ENCODE assay signal across 18 cellular contexts in genomic region chr10:30115391-30116253, GRCh38. TPM values are rescaled to one million over a fixed set of nuclear protein-coding genes. Genes with fewer than 3 reads are reported as not detected.
DNase-seq lines count a peak whose midpoint lies in the region; TF ChIP-seq lines count a peak whose summit lies in the region.
"Had no signal": no experiment of that assay in that cellular context is flagged by ENCODE, and none has a peak within 500 bp of the region (broad histone marks: within the 10 kb centered on the region; RNA-seq: fewer than 3 reads in every experiment).

No MANE protein-coding gene starts in this region.

- H3K4me2 ChIP-seq in H9 (ENCODE audit: insufficient read depth, insufficient read length, low read length) = no peak overlapping the region
- no peak overlapping the region for H3K4me2 ChIP-seq in OCI-LY7 (ENCODE audit: low read length)

- H3K23me2 ChIP-seq in H9 (ENCODE audit: insufficient read length, low read depth, low read length, poor library complexity, severe bottlenecking) = no peaks in the 10 kb centered on the region

- no peak for TF ChIP-seq EP300 in transverse colon (IDR thresholded peaks at IDR 0.05; ENCODE audit: low read depth)

- no peaks in the 10 kb centered on the region for H3K27me3 Mint-ChIP-seq in mesothelial cell of epicardium (ENCODE audit: low read depth)
- H3K27me3 Mint-ChIP-seq in H9 (ENCODE audit: low read depth) = no peaks in the 10 kb centered on the region; the same call in 1 of the 2 replicates
- H3K27me3 Mint-ChIP-seq: memory B cell had no signal

- TF ChIP-seq POLR2A in transverse colon (IDR thresholded peaks at IDR 0.05) = no peak

- no peak overlapping the region for H4K91ac ChIP-seq in H9 (ENCODE audit: insufficient read length, low read depth, low read length)

- H3K4me3 Mint-ChIP-seq in mesothelial cell of epicardium = peak overlapping the region; percentile 50
- no peak overlapping the region for H3K4me3 Mint-ChIP-seq in H9
- H3K4me3 Mint-ChIP-seq: activated CD4-positive, alpha-beta T cell treated with anti-CD3 and anti-CD28 coated beads for 36 hours; memory B cell had no signal

- H2BK15ac ChIP-seq in H9 (ENCODE audit: low read depth, low read length) = no peak overlapping the region

- H3K23ac ChIP-seq in H9 (ENCODE audit: insufficient read length, low read depth, low read length) = no peak overlapping the region

- H3K9ac ChIP-seq in H9 (ENCODE audit: extremely low read depth, insufficient read length, low read length) = no peak overlapping the region

- H2BK20ac ChIP-seq in H9 (ENCODE audit: low read depth, low read length, poor library complexity, severe bottlenecking) = no peak overlapping the region

- BruUV-seq in OCI-LY7 (replicated peaks; lab: Mats Ljungman, UMichigan) = no TSS peak

- CTCF ChIA-PET in OCI-LY7 (lab: Charles Lee; ENCODE audit: unreplicated experiment) = no interaction called here

- peak; percentile 7 for DNase-seq in NCI-H748 (lab: John Stamatoyannopoulos, UW; ENCODE audit: unreplicated experiment)
- no peak for DNase-seq in NCI-H748 treated with DMSO at 0.1 percent for 48 hours (lab: John Stamatoyannopoulos, UW)
- DNase-seq in dermis blood vessel endothelial cell = peak; percentile 20
- no peak for DNase-seq in mesothelial cell of epicardium (ENCODE audit: low spot score in 2 of 2, unreplicated experiment in 2 of 2)
- DNase-seq in transverse colon = no peak
- no peak for DNase-seq in H9
- DNase-seq in OCI-LY7 (ENCODE audit: low spot score) = no peak
- DNase-seq in SIG-M5 treated with dmso at 0.1 percent for 504 hours (lab: John Stamatoyannopoulos, UW; ENCODE audit: unreplicated experiment) = no peak
- DNase-seq: activated CD4-positive, alpha-beta T cell treated with anti-CD3 and anti-CD28 coated beads for 36 hours; activated T-cell treated with anti-CD3 and anti-CD28 coated beads for 4 hours; DMS79 treated with DMSO at 0.1 percent for 48 hours; HCEC 1CT; Karpas-422; NCI-H1417 treated with DMSO at 0.1 percent for 48 hours; pancreas had no signal

- intact Hi-C loops in transverse colon (cut with DNase I; ENCODE audit: low total_unique reads) (loop anchor here (10.0 kb wide), 1 partner anchor 61 kb away; the partner anchor contains the start of gene JCAD), OCI-LY7 (cut with micrococcal nuclease; ENCODE audit: unreplicated experiment) (no loop called here)

- H3K9me3 Mint-ChIP-seq in mesothelial cell of epicardium = peaks cover 8% of the 10 kb centered on the region
- H3K9me3 Mint-ChIP-seq in H9 = no peaks in the 10 kb centered on the region
- H3K9me3 Mint-ChIP-seq: activated naive CD4-positive, alpha-beta T cell treated with anti-CD3 and anti-CD28 coated beads, Interleukin-2, amount 50 U/mL, for 72 hours had no signal

- H4K20me1 ChIP-seq in H9 (ENCODE audit: control insufficient read depth, insufficient read depth, insufficient read length) (no peaks in the 10 kb centered on the region), OCI-LY7 (ENCODE audit: insufficient read depth, low read length) (no peaks in the 10 kb centered on the region)

- WGBS in transverse colon (ENCODE audit: low coverage in 1 of 2), 2 donors = 44 to 51% methylated on average over 13 to 15 of the region's 15 CpGs
- no CpG with 5 or more reads among the region's 15 CpGs for WGBS in H9 (ENCODE audit: extremely low coverage, insufficient read length, low lambda C conversion rate)

- TF ChIP-seq CTCF in mesothelial cell of epicardium (IDR thresholded peaks at IDR 0.05; ENCODE audit: unreplicated experiment) (no peak), transverse colon (IDR thresholded peaks at IDR 0.05) (no peak), H9 (conservative IDR thresholded peaks at IDR 0.05) (no peak), OCI-LY7 (conservative IDR thresholded peaks at IDR 0.05; ENCODE audit: low read length) (no peak)

- no peak overlapping the region for H3K56ac ChIP-seq in H9 (ENCODE audit: insufficient read length, low read depth, low read length)

- H4K5ac ChIP-seq in H9 (ENCODE audit: insufficient read length, low read depth, low read length) = no peak overlapping the region

- no peak overlapping the region for H3K4ac ChIP-seq in H9 (ENCODE audit: low read depth, low read length)

- H3K9me2 ChIP-seq in OCI-LY7 (ENCODE audit: insufficient read depth, low read length) = no peaks in the 10 kb centered on the region

- no peak overlapping the region for H2BK5ac ChIP-seq in H9 (ENCODE audit: insufficient read length, low read length)

- no peak overlapping the region for H3K14ac ChIP-seq in H9 (ENCODE audit: insufficient read depth, low read length)

- H3K4me1 Mint-ChIP-seq in mesothelial cell of epicardium (peaks cover 31% of the 10 kb centered on the region), H9 (peaks cover 9 to 19% of the 10 kb centered on the region in 2 experiments)
- H3K4me1 Mint-ChIP-seq: activated CD4-positive, alpha-beta T cell treated with anti-CD3 and anti-CD28 coated beads for 36 hours; memory B cell had no signal

- H2AK5ac ChIP-seq in H9 (ENCODE audit: insufficient read length, low read length) = no peak overlapping the region

- H3K9me3 ChIP-seq in transverse colon (no peaks in the 10 kb centered on the region), H9 (ENCODE audit: control insufficient read depth, low read depth, low read length) (no peaks in the 10 kb centered on the region), OCI-LY7 (ENCODE audit: low read length) (no peaks in the 10 kb centered on the region)
- H3K9me3 ChIP-seq: pancreas had no signal

- H3K79me1 ChIP-seq in H9 (ENCODE audit: insufficient read depth, low read depth, low read length, poor library complexity, severe bottlenecking) = no peaks in the 10 kb centered on the region

- POLR2A ChIA-PET in OCI-LY7 (lab: Charles Lee) = no interaction called here

- H2BK12ac ChIP-seq in H9 (ENCODE audit: insufficient read length, low read depth, low read length) = no peak overlapping the region

- peak overlapping the region; percentile 81 for H3K27ac Mint-ChIP-seq in mesothelial cell of epicardium
- H3K27ac Mint-ChIP-seq in H9 = peak overlapping the region in 1 of 3 experiments; percentile 64; a peak in 1 of 7 replicates
- H3K27ac Mint-ChIP-seq: activated CD4-positive, alpha-beta T cell treated with anti-CD3 and anti-CD28 coated beads for 36 hours; activated naive CD4-positive, alpha-beta T cell treated with anti-CD3 and anti-CD28 coated beads, Interleukin-2, amount 50 U/mL, for 72 hours; memory B cell had no signal

- no peak overlapping the region for H4K8ac ChIP-seq in H9 (replicated peaks; ENCODE audit: insufficient read length, low read depth, low read length)

- no peaks in the 10 kb centered on the region for H3K4me1 ChIP-seq in transverse colon
- H3K4me1 ChIP-seq in H9 (ENCODE audit: insufficient read depth, low read length) = no peaks in the 10 kb centered on the region
- H3K4me1 ChIP-seq in OCI-LY7 (ENCODE audit: insufficient read depth, low read length, poor library complexity, severe bottlenecking) = no peaks in the 10 kb centered on the region
- H3K4me1 ChIP-seq: pancreas had no signal

- no peak overlapping the region for H3T11ph ChIP-seq in H9 (ENCODE audit: low read length)

- H3K36me3 ChIP-seq in transverse colon (no peaks in the 10 kb centered on the region), OCI-LY7 (ENCODE audit: insufficient read depth, low read length) (no peaks in the 10 kb centered on the region)
- H3K36me3 ChIP-seq: pancreas had no signal

- H2BK120ac ChIP-seq in H9 (ENCODE audit: low read depth, low read length, poor library complexity, severe bottlenecking) = no peak overlapping the region

- no peaks in the 10 kb centered on the region for H3K79me2 ChIP-seq in H9 (ENCODE audit: insufficient read depth, low read length)
- no peaks in the 10 kb centered on the region for H3K79me2 ChIP-seq in OCI-LY7 (ENCODE audit: insufficient read depth, low read depth, low read length)

- H3K18ac ChIP-seq in H9 (ENCODE audit: insufficient read length, low read depth, low read length) = no peak overlapping the region

- H2AFZ ChIP-seq in H9 (ENCODE audit: low read length) (no peak overlapping the region), OCI-LY7 (ENCODE audit: low read length) (no peak overlapping the region)

- no peaks in the 10 kb centered on the region for H3K36me3 Mint-ChIP-seq in mesothelial cell of epicardium
- no peaks in the 10 kb centered on the region for H3K36me3 Mint-ChIP-seq in H9 (ENCODE audit: insufficient read depth in 1 of 3, low read depth in 3 of 3)
- H3K36me3 Mint-ChIP-seq: activated naive CD4-positive, alpha-beta T cell treated with anti-CD3 and anti-CD28 coated beads, Interleukin-2, amount 50 U/mL, for 72 hours; memory B cell had no signal

- H3K4me3 ChIP-seq in transverse colon (peak overlapping the region in 2 of 4 donors; percentile 1 to 9), OCI-LY7 (ENCODE audit: low read depth, low read length, poor library complexity, severe bottlenecking) (no peak overlapping the region)
- H3K4me3 ChIP-seq: pancreas had no signal

- H3K27me3 ChIP-seq in transverse colon (no peaks in the 10 kb centered on the region), H9 (ENCODE audit: insufficient read depth, low read length) (no peaks in the 10 kb centered on the region)

- H3K27ac ChIP-seq in transverse colon (peak overlapping the region; percentile 22 to 73 (median 62)), H9 (ENCODE audit: insufficient read length, low read depth, low read length) (no peak overlapping the region), OCI-LY7 (ENCODE audit: low read depth, low read length, poor library complexity, severe bottlenecking) (no peak overlapping the region)
- H3K27ac ChIP-seq: pancreas, RWPE1 had no signal

- in situ Hi-C loops in transverse colon (cut with MboI; ENCODE audit: low pct_ligation_motif_present in 1 of 4, low pct_unique_long_range_greater_than_20kb in 1 of 4, low sequenced_read_pairs in 3 of 4) = no loop called here

RNA-seq across cellular contexts. Expression of gene JCAD, which starts 56.2 kb away (rescaled TPM):
- total RNA-seq in dermis blood vessel endothelial cell (74.7 and 96.4 TPM in 2 replicates), mesothelial cell of epicardium (20.4 to 22.8 TPM (median 21.5 TPM) in 3 replicates), transverse colon (10 to 100 TPM; 13.0 to 40.8 (median 19.9) TPM), H9 (2021) (0.66 and 0.77 TPM in 2 replicates), OCI-LY7 (2022) (0.04 TPM in 1 of 2 replicates, not detected in the other)
- total RNA-seq in OCI-LY7 (2014; rRNA removed; shearing (Covaris generic)) = not detected in 2 replicates
- total RNA-seq: activated CD4-positive, alpha-beta T cell treated with anti-CD3 and anti-CD28 coated beads for 36 hours had no signal

Comparison
In these comparisons a context has a peak if more than half of its experiments do, and no peak if none do; other contexts are left out.
1. DNase-seq: peak in NCI-H748 (single experiment) and dermis blood vessel endothelial cell (single experiment); none in NCI-H748 treated with DMSO at 0.1 percent for 48 hours (single experiment), mesothelial cell of epicardium (0 of 2), transverse colon (single experiment), H9 (single experiment), OCI-LY7 (single experiment) and SIG-M5 treated with dmso at 0.1 percent for 504 hours (single experiment).
2. H3K27ac ChIP-seq: peak in transverse colon (4 of 4); none in H9 (single experiment) and OCI-LY7 (single experiment).